1 cellular context compared by ENCODE assay signal in genomic region chr7:22786290-22786932, GRCh38.
A peak's percentile ranks its signal among the peaks of the same experiment; 100 is the strongest.
TF ChIP-seq lines count a peak whose summit lies in the region.

No MANE protein-coding gene starts in this region.

TF ChIP-seq in HepG2, 621 proteins besides CTCF, POLR2A, EP300 and RAD21 (continued from another document and continues in another):
- no peak for TF ChIP-seq ZSCAN22 (CRISPR knock-in tag; IDR thresholded peaks at IDR 0.05)
- peak; percentile 64; the same call in 1 of the 2 replicates for TF ChIP-seq IRF2 (CRISPR knock-in tag; IDR thresholded peaks at IDR 0.05)
- TF ChIP-seq DPF2 (CRISPR knock-in tag; IDR thresholded peaks at IDR 0.05; ENCODE audit: borderline replicate concordance, low read depth) = peak; percentile 92
- TF ChIP-seq ETV6 (CRISPR knock-in tag; conservative IDR thresholded peaks at IDR 0.05) = no peak
- TF ChIP-seq RXRB (CRISPR knock-in tag; IDR thresholded peaks at IDR 0.05; ENCODE audit: borderline replicate concordance) = peak; percentile 73; the same call in 1 of the 2 replicates
- no peak for TF ChIP-seq ZBTB43 (CRISPR knock-in tag; conservative IDR thresholded peaks at IDR 0.05)
- TF ChIP-seq, protein P1, sequence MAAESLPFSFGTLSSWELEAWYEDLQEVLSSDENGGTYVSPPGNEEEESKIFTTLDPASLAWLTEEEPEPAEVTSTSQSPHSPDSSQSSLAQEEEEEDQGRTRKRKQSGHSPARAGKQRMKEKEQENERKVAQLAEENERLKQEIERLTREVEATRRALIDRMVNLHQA (CRISPR knock-in tag; IDR thresholded peaks at IDR 0.05) = no peak
- peak; percentile 86 for TF ChIP-seq MEIS1 (CRISPR knock-in tag; IDR thresholded peaks at IDR 0.05; ENCODE audit: borderline replicate concordance)
- TF ChIP-seq RFX1 (IDR thresholded peaks at IDR 0.05) = no peak
- peak; percentile 38; the same call in 1 of the 2 replicates for TF ChIP-seq ZKSCAN8 (CRISPR knock-in tag; IDR thresholded peaks at IDR 0.05; ENCODE audit: borderline replicate concordance)
- peak; percentile 63 for TF ChIP-seq MED1 (CRISPR knock-in tag; IDR thresholded peaks at IDR 0.05)
- peak; percentile 84 for TF ChIP-seq ISL2 (CRISPR knock-in tag; IDR thresholded peaks at IDR 0.05)
- no peak for TF ChIP-seq CENPT (CRISPR knock-in tag; IDR thresholded peaks at IDR 0.05; ENCODE audit: low read depth)
- TF ChIP-seq AHR (CRISPR knock-in tag; IDR thresholded peaks at IDR 0.05) = no peak
- no peak for TF ChIP-seq ZNF101 (CRISPR knock-in tag; IDR thresholded peaks at IDR 0.05; ENCODE audit: borderline replicate concordance, low read depth)
- no peak for TF ChIP-seq ZNF737 (CRISPR knock-in tag; IDR thresholded peaks at IDR 0.05; ENCODE audit: borderline replicate concordance)
- TF ChIP-seq PLSCR1 (CRISPR knock-in tag; IDR thresholded peaks at IDR 0.05; ENCODE audit: borderline replicate concordance) = no peak
- TF ChIP-seq SMARCE1 (IDR thresholded peaks at IDR 0.05; ENCODE audit: borderline replicate concordance) = no peak
- TF ChIP-seq HCFC1 (IDR thresholded peaks at IDR 0.05; ENCODE audit: low read depth, low read length) = no peak
- no peak for TF ChIP-seq SP2 (CRISPR knock-in tag; IDR thresholded peaks at IDR 0.05)
- TF ChIP-seq MAF1 (CRISPR knock-in tag; IDR thresholded peaks at IDR 0.05; ENCODE audit: borderline replicate concordance) = no peak
- TF ChIP-seq, protein P2, sequence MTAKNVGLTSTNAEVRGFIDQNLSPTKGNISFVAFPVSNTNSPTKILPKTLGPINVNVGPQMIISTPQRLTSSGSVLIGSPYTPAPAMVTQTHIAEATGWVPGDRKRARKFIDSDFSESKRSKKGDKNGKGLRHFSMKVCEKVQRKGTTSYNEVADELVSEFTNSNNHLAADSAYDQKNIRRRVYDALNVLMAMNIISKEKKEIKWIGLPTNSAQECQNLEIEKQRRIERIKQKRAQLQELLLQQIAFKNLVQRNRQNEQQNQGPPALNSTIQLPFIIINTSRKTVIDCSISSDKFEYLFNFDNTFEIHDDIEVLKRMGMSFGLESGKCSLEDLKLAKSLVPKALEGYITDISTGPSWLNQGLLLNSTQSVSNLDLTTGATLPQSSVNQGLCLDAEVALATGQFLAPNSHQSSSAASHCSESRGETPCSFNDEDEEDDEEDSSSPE (CRISPR knock-in tag; IDR thresholded peaks at IDR 0.05) = no peak
- no peak for TF ChIP-seq NONO (IDR thresholded peaks at IDR 0.05)
- peak; percentile 65; the same call in 1 of the 2 replicates for TF ChIP-seq NONO (CRISPR knock-in tag; conservative IDR thresholded peaks at IDR 0.05)
- peak; percentile 77 for TF ChIP-seq HHEX (CRISPR knock-in tag; IDR thresholded peaks at IDR 0.05)
- TF ChIP-seq CEBPZ (IDR thresholded peaks at IDR 0.05; ENCODE audit: low read length) = no peak
- no peak for TF ChIP-seq MAFK (conservative IDR thresholded peaks at IDR 0.05 in 1 of 2, IDR thresholded peaks at IDR 0.05 in 1 of 2; ENCODE audit: low read length in 2 of 2)
- no peak for TF ChIP-seq ZBTB8A (CRISPR knock-in tag; IDR thresholded peaks at IDR 0.05; ENCODE audit: borderline replicate concordance, low read depth)
- no peak for TF ChIP-seq PLRG1 (conservative IDR thresholded peaks at IDR 0.05)
- peak; percentile 93 for TF ChIP-seq NCOA2 (CRISPR knock-in tag; IDR thresholded peaks at IDR 0.05)
- TF ChIP-seq CREB3 (CRISPR knock-in tag; IDR thresholded peaks at IDR 0.05) = no peak
- no peak for TF ChIP-seq PRPF4 (IDR thresholded peaks at IDR 0.05; ENCODE audit: low read depth, low read length, poor library complexity, severe bottlenecking)
- TF ChIP-seq GABPB1 (CRISPR knock-in tag; IDR thresholded peaks at IDR 0.05) = peak; percentile 25; the same call in 1 of the 2 replicates
- peak; percentile 96 for TF ChIP-seq HDAC2 (CRISPR knock-in tag; IDR thresholded peaks at IDR 0.05)
- TF ChIP-seq ZNF530 (CRISPR knock-in tag; IDR thresholded peaks at IDR 0.05; ENCODE audit: low read depth) = no peak
- no peak for TF ChIP-seq ZNF883 (CRISPR knock-in tag; IDR thresholded peaks at IDR 0.05; ENCODE audit: not compliant biosample characterization)
- TF ChIP-seq ZBTB38 (CRISPR knock-in tag; IDR thresholded peaks at IDR 0.05) = no peak
- TF ChIP-seq CENPBD1 (CRISPR knock-in tag; IDR thresholded peaks at IDR 0.05; ENCODE audit: borderline replicate concordance, low read depth) = no peak
- peak; percentile 98 for TF ChIP-seq HNF4G (IDR thresholded peaks at IDR 0.05; ENCODE audit: borderline replicate concordance, low read depth, low read length)
- TF ChIP-seq HNF4G (CRISPR knock-in tag; IDR thresholded peaks at IDR 0.05; ENCODE audit: borderline replicate concordance, low read depth) = peak; percentile 95
- TF ChIP-seq ZNF7 (CRISPR knock-in tag; IDR thresholded peaks at IDR 0.05) = no peak
- TF ChIP-seq, protein P3, sequence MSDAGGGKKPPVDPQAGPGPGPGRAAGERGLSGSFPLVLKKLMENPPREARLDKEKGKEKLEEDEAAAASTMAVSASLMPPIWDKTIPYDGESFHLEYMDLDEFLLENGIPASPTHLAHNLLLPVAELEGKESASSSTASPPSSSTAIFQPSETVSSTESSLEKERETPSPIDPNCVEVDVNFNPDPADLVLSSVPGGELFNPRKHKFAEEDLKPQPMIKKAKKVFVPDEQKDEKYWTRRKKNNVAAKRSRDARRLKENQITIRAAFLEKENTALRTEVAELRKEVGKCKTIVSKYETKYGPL (CRISPR knock-in tag; IDR thresholded peaks at IDR 0.05) = no peak
- TF ChIP-seq, protein P4, sequence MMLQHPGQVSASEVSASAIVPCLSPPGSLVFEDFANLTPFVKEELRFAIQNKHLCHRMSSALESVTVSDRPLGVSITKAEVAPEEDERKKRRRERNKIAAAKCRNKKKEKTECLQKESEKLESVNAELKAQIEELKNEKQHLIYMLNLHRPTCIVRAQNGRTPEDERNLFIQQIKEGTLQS (CRISPR knock-in tag; IDR thresholded peaks at IDR 0.05) = no peak
- no peak for TF ChIP-seq E2F2 (CRISPR knock-in tag; IDR thresholded peaks at IDR 0.05; ENCODE audit: borderline replicate concordance)
- TF ChIP-seq SATB2 (CRISPR knock-in tag; IDR thresholded peaks at IDR 0.05) = no peak
- no peak for TF ChIP-seq GTF3A (CRISPR knock-in tag; conservative IDR thresholded peaks at IDR 0.05)
- peak; percentile 73 for TF ChIP-seq SAP130 (CRISPR knock-in tag; IDR thresholded peaks at IDR 0.05; ENCODE audit: low read depth)
- no peak for TF ChIP-seq MNT (IDR thresholded peaks at IDR 0.05)
- peak; percentile 55; the same call in 1 of the 2 replicates for TF ChIP-seq ZNF556 (CRISPR knock-in tag; IDR thresholded peaks at IDR 0.05; ENCODE audit: borderline replicate concordance)
- no peak for TF ChIP-seq JDP2 (CRISPR knock-in tag; IDR thresholded peaks at IDR 0.05; ENCODE audit: borderline replicate concordance)
- no peak for TF ChIP-seq CEBPB (IDR thresholded peaks at IDR 0.05; ENCODE audit: borderline replicate concordance, low read depth, low read length)
- TF ChIP-seq NFKB2 (CRISPR knock-in tag; IDR thresholded peaks at IDR 0.05; ENCODE audit: borderline replicate concordance) = no peak
- TF ChIP-seq, protein P5, sequence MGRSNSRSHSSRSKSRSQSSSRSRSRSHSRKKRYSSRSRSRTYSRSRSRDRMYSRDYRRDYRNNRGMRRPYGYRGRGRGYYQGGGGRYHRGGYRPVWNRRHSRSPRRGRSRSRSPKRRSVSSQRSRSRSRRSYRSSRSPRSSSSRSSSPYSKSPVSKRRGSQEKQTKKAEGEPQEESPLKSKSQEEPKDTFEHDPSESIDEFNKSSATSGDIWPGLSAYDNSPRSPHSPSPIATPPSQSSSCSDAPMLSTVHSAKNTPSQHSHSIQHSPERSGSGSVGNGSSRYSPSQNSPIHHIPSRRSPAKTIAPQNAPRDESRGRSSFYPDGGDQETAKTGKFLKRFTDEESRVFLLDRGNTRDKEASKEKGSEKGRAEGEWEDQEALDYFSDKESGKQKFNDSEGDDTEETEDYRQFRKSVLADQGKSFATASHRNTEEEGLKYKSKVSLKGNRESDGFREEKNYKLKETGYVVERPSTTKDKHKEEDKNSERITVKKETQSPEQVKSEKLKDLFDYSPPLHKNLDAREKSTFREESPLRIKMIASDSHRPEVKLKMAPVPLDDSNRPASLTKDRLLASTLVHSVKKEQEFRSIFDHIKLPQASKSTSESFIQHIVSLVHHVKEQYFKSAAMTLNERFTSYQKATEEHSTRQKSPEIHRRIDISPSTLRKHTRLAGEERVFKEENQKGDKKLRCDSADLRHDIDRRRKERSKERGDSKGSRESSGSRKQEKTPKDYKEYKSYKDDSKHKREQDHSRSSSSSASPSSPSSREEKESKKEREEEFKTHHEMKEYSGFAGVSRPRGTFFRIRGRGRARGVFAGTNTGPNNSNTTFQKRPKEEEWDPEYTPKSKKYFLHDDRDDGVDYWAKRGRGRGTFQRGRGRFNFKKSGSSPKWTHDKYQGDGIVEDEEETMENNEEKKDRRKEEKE (IDR thresholded peaks at IDR 0.05) = no peak
- TF ChIP-seq CCAR2 (optimal IDR thresholded peaks at IDR 0.05; ENCODE audit: low read depth, low read length) = no peak
- no peak for TF ChIP-seq ZNF879 (CRISPR knock-in tag; IDR thresholded peaks at IDR 0.05)
